In the genomic region with DNA sequence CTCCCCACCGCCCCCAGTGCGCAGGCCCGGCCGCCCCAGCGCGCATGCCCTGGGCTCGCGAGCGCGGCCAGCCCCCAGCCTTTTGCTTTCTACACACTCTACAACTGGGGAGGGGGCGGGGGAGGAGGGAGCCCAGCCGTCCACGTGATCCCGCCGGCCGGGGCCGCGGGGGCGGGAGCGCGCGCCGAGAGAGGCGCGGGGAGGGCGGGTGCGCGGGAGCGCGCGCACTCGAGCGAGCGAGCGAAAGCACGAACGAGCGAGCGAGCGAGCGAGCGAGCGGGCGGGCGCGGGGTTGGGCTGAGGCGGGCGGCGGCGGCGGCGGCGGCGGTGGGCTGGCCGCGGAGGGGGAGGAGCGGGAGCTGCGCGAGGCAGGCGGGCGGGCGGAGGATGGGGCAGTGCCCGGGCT, we compare ENCODE assay signal across 8 cellular contexts. TPM values are rescaled to one million over a fixed set of nuclear protein-coding genes. Genes with fewer than 3 reads are reported as not detected.
DNase-seq lines count a peak whose midpoint lies in the region; ATAC-seq, FAIRE-seq and TF ChIP-seq lines count a peak whose summit lies in the region.

A gene (plus strand): TSS at position 395 of the 406 bp plus-strand sequence. CDS start 1,179 bp downstream, outside the sequence.

- dilution Hi-C loops in IMR-90 (cut with HindIII; ENCODE audit: low sequenced_read_pairs, unreplicated experiment), result no loop called here

- no peaks in the 10 kb centered on the region for H3K9me3 ChIP-seq in IMR-90 (ENCODE audit: control insufficient read depth, insufficient read depth, low read length)
- no peaks in the 10 kb centered on the region for H3K9me3 ChIP-seq in pancreas

- H3K27ac ChIP-seq in IMR-90 (ENCODE audit: insufficient read depth, low read length), result no peak within 1 kb of the TSS
- H3K27ac ChIP-seq in angular gyrus (ENCODE audit: low read depth, low read length), result peak within 1 kb of the TSS; percentile 86
- peak within 1 kb of the TSS; percentile 56 to 80 (median 78) for H3K27ac ChIP-seq in pancreas

- H3K18ac ChIP-seq in IMR-90 (ENCODE audit: low read depth, low read length), result no peak within 1 kb of the TSS

- H4K91ac ChIP-seq in IMR-90 (ENCODE audit: insufficient read depth, low read depth, low read length), result no peak within 1 kb of the TSS

- no peaks in the 10 kb centered on the region for H3K79me1 ChIP-seq in IMR-90 (ENCODE audit: low read depth in 1 of 2, low read length in 2 of 2)

- CTCF ChIA-PET in IMR-90 (lab: Yijun Ruan, JAX), result no interaction called here

- H3K36me3 ChIP-seq in IMR-90 (ENCODE audit: control insufficient read depth, insufficient read depth, low read length) (no peaks in the 10 kb centered on the region), pancreas (no peaks in the 10 kb centered on the region)

- no peaks in the 10 kb centered on the region for H3K9me1 ChIP-seq in IMR-90 (ENCODE audit: insufficient read depth, low read length)

- H2BK5ac ChIP-seq in IMR-90 (ENCODE audit: low read depth, low read length, poor library complexity, severe bottlenecking), result no peak within 1 kb of the TSS

- H2AK5ac ChIP-seq in IMR-90 (ENCODE audit: low read depth, low read length), result no peak within 1 kb of the TSS

- 0 out of 2 replicates have a peak, but pooled peaks cover 2% of the 10 kb centered on the region for H3K4me1 ChIP-seq in IMR-90 (ENCODE audit: control insufficient read depth, insufficient read depth, low read length)
- H3K4me1 ChIP-seq in pancreas, result peaks cover 0 to 3% (median 0%) of the 10 kb centered on the region in 3 donors

- H3K4ac ChIP-seq in IMR-90 (ENCODE audit: low read depth, low read length), result no peak within 1 kb of the TSS

- H4K8ac ChIP-seq in IMR-90 (ENCODE audit: low read depth in 2 of 2, low read length in 2 of 2), result no peak within 1 kb of the TSS

- no peak within 1 kb of the TSS for H2BK20ac ChIP-seq in IMR-90 (ENCODE audit: low read depth, low read length)

- no peaks in the 10 kb centered on the region for H4K20me1 ChIP-seq in IMR-90 (ENCODE audit: insufficient read depth, low read length)

- no peak within 1 kb of the TSS for H4K5ac ChIP-seq in IMR-90 (ENCODE audit: low read depth, low read length)

- TF ChIP-seq RAD21 in IMR-90 (IDR thresholded peaks at IDR 0.05; ENCODE audit: low read length), result no peak

- TF ChIP-seq POLR2A in IMR-90 (IDR thresholded peaks at IDR 0.05; ENCODE audit: low read depth, low read length), result no peak

- no peak within 1 kb of the TSS for H3K56ac ChIP-seq in IMR-90 (ENCODE audit: extremely low read depth, insufficient read depth, low read length)

- no TSS peak for BruUV-seq in IMR-90 (replicated peaks; lab: Mats Ljungman, UMichigan)

- TF ChIP-seq CTCF in IMR-90 (conservative IDR thresholded peaks at IDR 0.05; ENCODE audit: low read depth, low read length), result no peak
- TF ChIP-seq CTCF in pancreas (IDR thresholded peaks at IDR 0.05), result no peak

- FAIRE-seq in pancreas (lab: Jason Lieb, UNC) (no peak), urothelium cell line (lab: Jason Lieb, UNC) (peak; percentile 70)

- peak within 1 kb of the TSS; percentile 16; the same call in 1 of the 2 replicates for H3K23ac ChIP-seq in IMR-90 (ENCODE audit: low read depth, low read length)

- WGBS in IMR-90 (ENCODE audit: extremely low coverage in 2 of 2, insufficient read length in 1 of 2), 2 experiments, result 0% methylated on average over 5 of the region's 63 CpGs; no CpG with 5 or more reads in 1 of the 2 experiments
- 0 to 1% methylated on average over 21 to 60 of the region's 63 CpGs for WGBS in pancreas, 2 donors

- H2BK15ac ChIP-seq in IMR-90 (ENCODE audit: low read depth, low read length), result no peak within 1 kb of the TSS

- intact Hi-C loops in IMR-90 (cut with micrococcal nuclease), result loop anchor here (10.0 kb wide), 1 partner anchor 1097 kb away; no protein-coding TSS in a partner anchor
- intact Hi-C loops in left cardiac atrium (cut with DNase I), result loop anchor here (10.0 kb wide), 2 partner anchors 217 to 297 kb away; no protein-coding TSS in a partner anchor
- intact Hi-C loops in pancreas (cut with DNase I), result no loop called here

- no peak within 1 kb of the TSS for H3K14ac ChIP-seq in IMR-90 (replicated peaks; ENCODE audit: low read depth, low read length)

- DNase-seq in COLO668 (lab: John Stamatoyannopoulos, UW; ENCODE audit: unreplicated experiment) (peak; percentile 91), IMR-90 (peak; percentile 43), SHP77 (lab: John Stamatoyannopoulos, UW) (peak; percentile 91 to 97), left cardiac atrium (peak; percentile 89), pancreas (peak; percentile 83 to 91 (median 87)), urothelium cell line (ENCODE audit: low spot score) (peak; percentile 95)

- peak within 1 kb of the TSS; percentile 59 for H3K9ac ChIP-seq in IMR-90 (ENCODE audit: low read depth, low read length)

- in situ Hi-C loops in IMR-90 (cut with MboI; ENCODE audit: low sequenced_read_pairs), result no loop called here

- peak within 1 kb of the TSS; percentile 69 for H3K4me3 ChIP-seq in IMR-90 (ENCODE audit: insufficient read depth, low read depth, low read length)
- peak within 1 kb of the TSS; percentile 49 to 67 (median 58) for H3K4me3 ChIP-seq in pancreas

- ATAC-seq in GM21390 (IDR thresholded peaks at IDR 0.05; ENCODE audit: unreplicated experiment) (peak; percentile 49), IMR-90 (ENCODE audit: low read depth) (peak; percentile 86), left cardiac atrium (peak; percentile 91), pancreas (peak; percentile 82 to 89 (median 87))

- POLR2A ChIA-PET in IMR-90 (lab: Charles Lee; ENCODE audit: unreplicated experiment), result no interaction called here

- H3K27me3 ChIP-seq in IMR-90 (ENCODE audit: control insufficient read depth, insufficient read depth, low read length), result peaks cover 17% of the 10 kb centered on the region
- no peaks in the 10 kb centered on the region for H3K27me3 ChIP-seq in pancreas

- H2AK9ac ChIP-seq in IMR-90 (replicated peaks; ENCODE audit: low read depth, low read length, poor library complexity), result no peak within 1 kb of the TSS

- H2AFZ ChIP-seq in IMR-90 (replicated peaks; ENCODE audit: low read length, poor library complexity), result peak within 1 kb of the TSS; percentile 83

- no peak within 1 kb of the TSS for H2BK120ac ChIP-seq in IMR-90 (ENCODE audit: low read depth, low read length)

- peak within 1 kb of the TSS; percentile 99 for H3K4me2 ChIP-seq in IMR-90 (ENCODE audit: low read depth, low read length)

TF ChIP-seq in IMR-90, 13 proteins besides CTCF, POLR2A, EP300 and RAD21:
- TF ChIP-seq RFX5 (IDR thresholded peaks at IDR 0.05; ENCODE audit: low read depth, low read length), result no peak
- no peak for TF ChIP-seq NFE2L2 (IDR thresholded peaks at IDR 0.05; ENCODE audit: low read depth, low read length)
- TF ChIP-seq MAZ (IDR thresholded peaks at IDR 0.05; ENCODE audit: borderline replicate concordance, low read depth, low read length), result peak; percentile 81; the same call in 1 of the 2 replicates
- TF ChIP-seq, protein P1, sequence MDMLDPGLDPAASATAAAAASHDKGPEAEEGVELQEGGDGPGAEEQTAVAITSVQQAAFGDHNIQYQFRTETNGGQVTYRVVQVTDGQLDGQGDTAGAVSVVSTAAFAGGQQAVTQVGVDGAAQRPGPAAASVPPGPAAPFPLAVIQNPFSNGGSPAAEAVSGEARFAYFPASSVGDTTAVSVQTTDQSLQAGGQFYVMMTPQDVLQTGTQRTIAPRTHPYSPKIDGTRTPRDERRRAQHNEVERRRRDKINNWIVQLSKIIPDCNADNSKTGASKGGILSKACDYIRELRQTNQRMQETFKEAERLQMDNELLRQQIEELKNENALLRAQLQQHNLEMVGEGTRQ (IDR thresholded peaks at IDR 0.05; ENCODE audit: low read depth, low read length), result peak; percentile 64
TF ChIP-seq in IMR-90: peak in this region for 2.

RNA-seq across cellular contexts. Expression of the gene that starts here (rescaled TPM):
- 0.90 and 1.4 TPM in 2 replicates for total RNA-seq in IMR-90 (2012; rRNA removed)
- polyA plus RNA-seq in IMR-90 (2012; rRNA removed), result 3.0 and 3.5 TPM in 2 replicates
- 2.1 and 7.7 TPM in 2 replicates for polyA plus RNA-seq in IMR-90 (2012; cell fraction: cytosol; rRNA removed)
- 8.7 and 12.6 TPM in 2 replicates for polyA plus RNA-seq in IMR-90 (2012; cell fraction: nucleus; rRNA removed; ENCODE audit: low replicate concordance)
- total RNA-seq in left cardiac atrium, result 10 to 100 TPM; 10.5 to 15.2 TPM
- total RNA-seq in pancreas, result 10 to 100 TPM in 2 of 6 donors, 1 to 10 TPM in 4; 5.8 to 16.4 (median 9.0) TPM
- 10 to 100 TPM; 10.3 to 16.8 TPM for polyA plus RNA-seq in pancreas

Comparison
In these comparisons a context has a peak if more than half of its experiments do, and no peak if none do; other contexts are left out.
1. DNase-seq: peak in every context shown above with its lines; median percentile 95 in urothelium cell line; 94 in SHP77; 91 in COLO668; 89 in left cardiac atrium; 87 in pancreas; 43 in IMR-90.
2. intact Hi-C loops: an anchor here in IMR-90 (10.0 kb wide) and left cardiac atrium (10.0 kb wide); none called in pancreas.